In genomic region chr13:46803586-46803985, GRCh38 we compare ENCODE assay signal across 28 cellular contexts. TPM values are rescaled to one million over a fixed set of nuclear protein-coding genes. Genes with fewer than 3 reads are reported as not detected.
DNase-seq lines count a peak whose midpoint lies in the region; ATAC-seq and TF ChIP-seq lines count a peak whose summit lies in the region.
"Had no signal": no experiment of that assay in that cellular context is flagged by ENCODE, and none has a peak within 500 bp of the region (broad histone marks: within the 10 kb centered on the region; RNA-seq: fewer than 3 reads in every experiment).

No MANE protein-coding gene starts in this region.

- no peak overlapping the region for H2AK5ac ChIP-seq in trophoblast cell (ENCODE audit: low read length)

- DNase-seq in GM23248 (no peak), SJSA1 (ENCODE audit: low read depth in 1 of 2, low spot score in 2 of 2) (no peak), fibroblast of mammary gland (ENCODE audit: low read depth) (peak; percentile 70), trophoblast cell (peak; percentile 38 to 56), lower lobe of right lung (no peak)
- DNase-seq: activated CD4-positive, alpha-beta T cell treated with anti-CD3 and anti-CD28 coated beads, Interleukin-2, amount 50 U/mL, for 4 hours; activated naive CD4-positive, alpha-beta T cell treated with anti-CD3 and anti-CD28 coated beads for 36 hours; adrenal gland; effector memory CD4-positive, alpha-beta T cell; H7; hypothalamus; left ventricle myocardium superior; midbrain; MM.1S; NCI-H2029 treated with DMSO at 0.1 percent for 48 hours; NCI-H2227 treated with DMSO at 0.1 percent for 48 hours; NCI-H69; spleen; stimulated activated CD4-positive, alpha-beta T cell treated with anti-CD3 and anti-CD28 coated beads, Interleukin-2, amount 100 ng/mL, for 48 hours had no signal

- H3K18ac ChIP-seq in trophoblast cell (ENCODE audit: low read length) = no peak overlapping the region

- no peak overlapping the region for H4K8ac ChIP-seq in trophoblast cell (ENCODE audit: low read depth, low read length)

- no peak overlapping the region for H3K9ac ChIP-seq in GM23248
- H3K9ac ChIP-seq in trophoblast cell (ENCODE audit: low read length) = no peak overlapping the region

- H4K20me1 ChIP-seq in GM23248 (ENCODE audit: insufficient read depth) = no peaks in the 10 kb centered on the region

- H3K23ac ChIP-seq in trophoblast cell (ENCODE audit: low read length) = no peak overlapping the region

- no peaks in the 10 kb centered on the region for H3K9me2 ChIP-seq in GM23248 (ENCODE audit: insufficient read depth)

- H3K79me1 ChIP-seq in trophoblast cell (ENCODE audit: low read length) = no peaks in the 10 kb centered on the region

- no peak overlapping the region for H2BK12ac ChIP-seq in trophoblast cell (ENCODE audit: low read length)

- H4K12ac ChIP-seq in trophoblast cell (ENCODE audit: low read depth, low read length) = no peak overlapping the region

- H4K91ac ChIP-seq in trophoblast cell (ENCODE audit: low read depth, low read length) = no peak overlapping the region

- H3K79me2 ChIP-seq in GM23248 (ENCODE audit: insufficient read depth) (no peaks in the 10 kb centered on the region), trophoblast cell (ENCODE audit: control insufficient read depth, insufficient read depth, low read length, poor library complexity) (no peaks in the 10 kb centered on the region)

- H3K14ac ChIP-seq in trophoblast cell (ENCODE audit: low read length) = no peak overlapping the region

- intact Hi-C loops in lower lobe of right lung (cut with DNase I) = no loop called here

- TF ChIP-seq CTCF in fibroblast of mammary gland (conservative IDR thresholded peaks at IDR 0.05; ENCODE audit: control insufficient read depth, insufficient read depth, low read depth, low read length) (no peak), lower lobe of right lung (IDR thresholded peaks at IDR 0.05) (no peak)

- no peaks in the 10 kb centered on the region for H3K36me3 ChIP-seq in GM23248 (ENCODE audit: low read depth)
- H3K36me3 ChIP-seq in SJSA1 = no peaks in the 10 kb centered on the region
- H3K36me3 ChIP-seq in trophoblast cell (ENCODE audit: control insufficient read depth in 1 of 2, insufficient read depth in 2 of 2, low read length in 2 of 2) = no peaks in the 10 kb centered on the region
- no peaks in the 10 kb centered on the region for H3K36me3 ChIP-seq in lower lobe of right lung
- H3K36me3 ChIP-seq: adrenal gland, gastroesophageal sphincter, spleen had no signal

- ATAC-seq in GM18511 (IDR thresholded peaks at IDR 0.05; ENCODE audit: unreplicated experiment) (no peak), HG02870 (IDR thresholded peaks at IDR 0.05; ENCODE audit: unreplicated experiment) (no peak), lower lobe of right lung (no peak), GM18907 (IDR thresholded peaks at IDR 0.05; ENCODE audit: unreplicated experiment) (no peak)
- ATAC-seq: gastroesophageal sphincter; K562; left ventricle myocardium superior; natural killer cell treated with Interleukin-12 subunit alpha and Interleukin-12 subunit beta and Interleukin-15 and Interleukin-18, amount 100 ng/mL, for 72 hours had no signal

- H2BK5ac ChIP-seq in trophoblast cell (ENCODE audit: low read depth, low read length, poor library complexity) = no peak overlapping the region

- H2AFZ ChIP-seq in GM23248 (0 out of 2 replicates have a peak overlapping the region, but pooled peaks have one; percentile 7), trophoblast cell (ENCODE audit: insufficient read depth, low read length, poor library complexity) (no peak overlapping the region)

- in situ Hi-C loops in GM23248 (cut with MboI) = no loop called here

- H3K4me2 ChIP-seq in GM23248 (ENCODE audit: unreplicated experiment) (peak overlapping the region; percentile 2), trophoblast cell (ENCODE audit: low read length) (no peak overlapping the region)

- H3K27me3 ChIP-seq in GM23248 (replicated peaks; ENCODE audit: insufficient read depth) (no peaks in the 10 kb centered on the region), SJSA1 (replicated peaks) (no peaks in the 10 kb centered on the region), trophoblast cell (ENCODE audit: insufficient read depth, low read length) (no peaks in the 10 kb centered on the region), lower lobe of right lung (ENCODE audit: low read depth) (no peaks in the 10 kb centered on the region)
- H3K27me3 ChIP-seq: adrenal gland, gastroesophageal sphincter, spleen had no signal

- no peak overlapping the region for H2BK120ac ChIP-seq in trophoblast cell (ENCODE audit: insufficient read depth, low read length, poor library complexity)

- H3K9me3 ChIP-seq in GM23248 (ENCODE audit: low read depth) = no peaks in the 10 kb centered on the region
- no peaks in the 10 kb centered on the region for H3K9me3 ChIP-seq in SJSA1 (replicated peaks)
- peaks cover 2% of the 10 kb centered on the region for H3K9me3 ChIP-seq in trophoblast cell (ENCODE audit: insufficient read depth, low read depth, low read length)
- no peaks in the 10 kb centered on the region for H3K9me3 ChIP-seq in lower lobe of right lung
- H3K9me3 ChIP-seq: adrenal gland, gastroesophageal sphincter, spleen had no signal

- H3K4me3 ChIP-seq in GM23248 (no peak overlapping the region), SJSA1 (no peak overlapping the region), fibroblast of mammary gland (ENCODE audit: control insufficient read depth, low read depth, low read length) (no peak overlapping the region), trophoblast cell (ENCODE audit: low read depth, low read length) (no peak overlapping the region), lower lobe of right lung (no peak overlapping the region)
- H3K4me3 ChIP-seq: adrenal gland, coronary artery, gastroesophageal sphincter, K562, SK-N-MC, spleen had no signal

- H3K4me1 ChIP-seq in GM23248 (ENCODE audit: insufficient read depth) = peaks cover 20% of the 10 kb centered on the region
- peaks cover 50% of the 10 kb centered on the region for H3K4me1 ChIP-seq in SJSA1 (replicated peaks)
- peaks cover 0 to 4% of the 10 kb centered on the region in 2 experiments for H3K4me1 ChIP-seq in trophoblast cell (ENCODE audit: control insufficient read depth in 1 of 2, insufficient read depth in 2 of 2, low read length in 2 of 2)
- no peaks in the 10 kb centered on the region for H3K4me1 ChIP-seq in lower lobe of right lung
- H3K4me1 ChIP-seq: adrenal gland, spleen had no signal

- H3K4ac ChIP-seq in trophoblast cell (ENCODE audit: low read depth, low read length) = no peak overlapping the region

- WGBS in GM23248 (ENCODE audit: low coverage in 1 of 2, low lambda C conversion rate in 2 of 2, missing lambda C conversion rate in 2 of 2), 2 experiments = 94 to 100% methylated on average over 5 of the region's 5 CpGs
- no CpG with 5 or more reads among the region's 5 CpGs for WGBS in trophoblast cell (ENCODE audit: extremely low coverage, insufficient coverage, insufficient read length)

- H3F3A ChIP-seq in GM23248 (ENCODE audit: insufficient read depth) = peaks cover 19% of the 10 kb centered on the region

- peak overlapping the region; percentile 63 for H3K27ac ChIP-seq in GM23248
- peak overlapping the region; percentile 58 for H3K27ac ChIP-seq in SJSA1
- no peak overlapping the region for H3K27ac ChIP-seq in trophoblast cell (ENCODE audit: low read depth, low read length)
- H3K27ac ChIP-seq in lower lobe of right lung = no peak overlapping the region
- H3K27ac ChIP-seq: adrenal gland, C4-2B, coronary artery, gastroesophageal sphincter, SK-N-MC, spleen had no signal

RNA-seq across cellular contexts. Expression of gene ESD, which starts 6.6 kb away (rescaled TPM):
- 97.9 and 111 TPM in 2 replicates for total RNA-seq in GM23248 (2014; rRNA removed; shearing (Covaris generic))
- 191 and 194 TPM in 2 replicates for polyA plus RNA-seq in GM23248 (2016; fragmentation: Nextera tagmentation; extraction: Ambion mirVana)
- total RNA-seq in SJSA1 (2014; rRNA removed; shearing (Covaris generic)) = 98.2 and 108 TPM in 2 replicates
- 51.7 and 53.0 TPM in 2 replicates for polyA plus RNA-seq in trophoblast cell (2013)
- total RNA-seq in lower lobe of right lung = 94.6 TPM

Comparison
In these comparisons a context has a peak if more than half of its experiments do, and no peak if none do; other contexts are left out.
1. DNase-seq: peak in fibroblast of mammary gland (single experiment) and trophoblast cell (2 of 2); none in GM23248 (single experiment), SJSA1 (0 of 2) and lower lobe of right lung (single experiment).
2. H3K27ac ChIP-seq: peak in GM23248 (single experiment) and SJSA1 (single experiment); none in trophoblast cell (single experiment) and lower lobe of right lung (single experiment).